26 cellular contexts compared by ENCODE assay signal in genomic region chr10:80580811-80581468, GRCh38. TPM values are rescaled to one million over a fixed set of nuclear protein-coding genes. Genes with fewer than 3 reads are reported as not detected.
DNase-seq lines count a peak whose midpoint lies in the region; ATAC-seq, FAIRE-seq and TF ChIP-seq lines count a peak whose summit lies in the region.
"Had no signal": no experiment of that assay in that cellular context is flagged by ENCODE, and none has a peak within 500 bp of the region (broad histone marks: within the 10 kb centered on the region; RNA-seq: fewer than 3 reads in every experiment).

No MANE protein-coding gene starts in this region.

- intact Hi-C loops in left lung (cut with DNase I), result no loop called here

- peaks cover 0 to 18% of the 10 kb centered on the region in 2 donors for H3K4me1 ChIP-seq in left lung
- H3K4me1 ChIP-seq: body of pancreas, parathyroid adenoma, stomach had no signal

- H3K4me3 ChIP-seq in left lung, result no peak overlapping the region
- H3K4me3 ChIP-seq: body of pancreas, stomach, upper lobe of left lung had no signal

- no peak for FAIRE-seq in D721Med (lab: Jason Lieb, UNC)
- FAIRE-seq: G401.6, GM18507, RCC 7860 had no signal

- ATAC-seq in left lung (peak; percentile 80), HG02840 (IDR thresholded peaks at IDR 0.05; ENCODE audit: low FRiP score, unreplicated experiment) (no peak)
- ATAC-seq: body of pancreas, right cardiac atrium had no signal

- H3K36me3 ChIP-seq in left lung, result no peaks in the 10 kb centered on the region
- H3K36me3 ChIP-seq: stomach, upper lobe of left lung had no signal

- DNase-seq in AML-193 (lab: John Stamatoyannopoulos, UW), result peak; percentile 13 to 27
- DNase-seq in NCI-H187 treated with DMSO at 0.1 percent for 48 hours (lab: John Stamatoyannopoulos, UW), result peak; percentile 32
- DNase-seq in SIG-M5 treated with dmso at 0.1 percent for 504 hours (lab: John Stamatoyannopoulos, UW; ENCODE audit: unreplicated experiment), result peak; percentile 88
- DNase-seq in left lung, result no peak
- DNase-seq in activated CD4-positive, alpha-beta T cell treated with anti-CD3 and anti-CD28 coated beads for 1 hour, result no peak
- DNase-seq in mesenteric fat pad (ENCODE audit: low spot score), result no peak
- DNase-seq in D721Med (ENCODE audit: insufficient read length, low spot score), result no peak
- DNase-seq: activated CD8-positive, alpha-beta memory T cell treated with anti-CD3 and anti-CD28 coated beads, Interleukin-2, amount 50 U/mL, for 48 hours; activated naive CD8-positive, alpha-beta T cell treated with anti-CD3 and anti-CD28 coated beads, Interleukin-2, amount 10 ng/mL, durations not matched to agents 7 days and 5 days; body of pancreas; endodermal cell; mesenchymal stem cell; natural killer cell; NCI-H1417 treated with DMSO at 0.1 percent for 48 hours; right cardiac atrium; stomach; T-helper 2 cell had no signal

- no peaks in the 10 kb centered on the region for H3K27me3 ChIP-seq in left lung
- H3K27me3 ChIP-seq: body of pancreas, stomach, upper lobe of left lung had no signal

- TF ChIP-seq CTCF in left lung (IDR thresholded peaks at IDR 0.05) (no peak), D721Med (IDR thresholded peaks at IDR 0.05; ENCODE audit: insufficient read depth, missing control alignments) (no peak)

- peaks cover 0 to 7% of the 10 kb centered on the region in 2 donors for H3K9me3 ChIP-seq in left lung

- peak overlapping the region in 1 of 2 donors; percentile 65 for H3K27ac ChIP-seq in left lung
- H3K27ac ChIP-seq: body of pancreas, C4-2B, parathyroid adenoma, stomach had no signal

RNA-seq across cellular contexts. Expression of gene SH2D4B, which starts 43.2 kb away (rescaled TPM):
- total RNA-seq in left lung (under 1 TPM; 0.23 to 0.37 TPM), mesenteric fat pad (0.35 TPM)
- total RNA-seq: fibroblast of lung, H4, right cardiac atrium had no signal

Comparison
In these comparisons a context has a peak if more than half of its experiments do, and no peak if none do; other contexts are left out.
1. DNase-seq: peak in AML-193 (2 of 2), NCI-H187 treated with DMSO at 0.1 percent for 48 hours (single experiment) and SIG-M5 treated with dmso at 0.1 percent for 504 hours (single experiment); none in left lung (0 of 2), activated CD4-positive, alpha-beta T cell treated with anti-CD3 and anti-CD28 coated beads for 1 hour (single experiment), mesenteric fat pad (single experiment) and D721Med (single experiment).